8 cellular contexts compared by ENCODE assay signal in the genomic region with DNA sequence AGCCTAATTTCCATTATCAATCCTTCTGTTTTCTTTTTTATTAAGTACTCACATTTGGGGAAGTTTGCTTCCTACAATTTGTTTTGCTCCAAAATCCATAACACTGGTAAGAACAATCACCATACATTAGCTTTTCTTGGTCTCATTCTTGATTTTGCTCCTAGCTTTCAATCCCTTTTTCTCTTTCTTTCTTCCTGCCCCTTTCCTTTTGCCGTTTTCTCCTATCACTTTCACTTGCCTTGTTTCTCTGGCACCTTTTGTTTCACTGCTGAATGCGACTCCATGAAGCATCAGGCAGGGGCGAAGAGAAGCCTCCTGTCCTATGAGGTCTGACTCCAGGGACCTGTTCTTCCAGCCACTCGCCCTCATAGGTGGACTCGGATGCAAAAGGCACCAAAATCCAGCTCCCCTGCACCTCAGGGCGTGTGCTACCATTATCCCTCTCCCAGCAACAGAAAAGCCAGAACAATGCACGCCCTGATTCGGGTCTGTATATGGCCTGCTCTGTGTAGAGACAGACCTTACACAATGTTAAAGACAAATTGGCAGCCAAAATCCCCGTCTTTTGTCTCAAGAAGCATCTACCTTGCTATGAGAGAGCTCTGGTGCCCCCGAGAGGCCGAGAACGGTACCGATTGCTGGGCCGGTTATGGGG.
DNase-seq lines count a peak whose midpoint lies in the region; ATAC-seq and TF ChIP-seq lines count a peak whose summit lies in the region.

No MANE protein-coding gene starts in this region.

- TF ChIP-seq CTCF in neural cell (IDR thresholded peaks at IDR 0.05; ENCODE audit: poor library complexity, severe bottlenecking) = peak; percentile 95

- no peak for TF ChIP-seq EP300 in neural cell (conservative IDR thresholded peaks at IDR 0.05; ENCODE audit: poor library complexity, severe bottlenecking)

- peak overlapping the region; percentile 48 for H3K27ac ChIP-seq in neural cell (ENCODE audit: low read length)

- peak; percentile 82 for ATAC-seq in HG02678 (IDR thresholded peaks at IDR 0.05; ENCODE audit: unreplicated experiment)
- ATAC-seq in GM21526 (IDR thresholded peaks at IDR 0.05; ENCODE audit: low FRiP score, unreplicated experiment) = no peak

- no peaks in the 10 kb centered on the region for H4K20me1 ChIP-seq in neural cell (ENCODE audit: insufficient read depth)

- H3K9ac ChIP-seq in neural cell (ENCODE audit: low read length) = peak overlapping the region; percentile 59

- no peaks in the 10 kb centered on the region for H3K9me3 ChIP-seq in neural cell (ENCODE audit: low read length)

- no peaks in the 10 kb centered on the region for H3K36me3 ChIP-seq in neural cell (ENCODE audit: insufficient read depth, low read length)

- peak; percentile 15 for DNase-seq in stimulated activated CD4-positive, alpha-beta T cell treated with anti-CD3 and anti-CD28 coated beads, Interleukin-1b, Interleukin-23, amount 100 ng/mL, for 48 hours
- no peak for DNase-seq in stimulated activated CD4-positive, alpha-beta T cell treated with anti-CD3 and anti-CD28 coated beads, Interleukin-12 subunit alpha, Interleukin-12 subunit beta, amount 100 ng/mL, for 4 hours
- DNase-seq in NCI-H146 treated with DMSO at 0.1 percent for 48 hours (lab: John Stamatoyannopoulos, UW; ENCODE audit: unreplicated experiment) (peak; percentile 85), T1000 (lab: John Stamatoyannopoulos, UW) (peak; percentile 49), fibroblast of peridontal ligament (ENCODE audit: extremely low read depth) (peak; percentile 79)

- no peaks in the 10 kb centered on the region for H3K27me3 ChIP-seq in neural cell (ENCODE audit: insufficient read depth, low read depth, low read length)

- no peaks in the 10 kb centered on the region for H3K9me2 ChIP-seq in neural cell (ENCODE audit: insufficient read depth, low read length)

- H2AFZ ChIP-seq in neural cell (ENCODE audit: low read depth, low read length) = peak overlapping the region; percentile 49

- peak; percentile 97 for TF ChIP-seq RAD21 in neural cell (conservative IDR thresholded peaks at IDR 0.05)

- no peaks in the 10 kb centered on the region for H3K79me2 ChIP-seq in neural cell (replicated peaks; ENCODE audit: insufficient read depth, low read length)

- peak overlapping the region; percentile 50 for H3K4me3 ChIP-seq in neural cell (ENCODE audit: low read length)

- H3K4me2 ChIP-seq in neural cell (ENCODE audit: low read length) = peak overlapping the region; percentile 35

- no peaks in the 10 kb centered on the region for H3F3A ChIP-seq in neural cell (ENCODE audit: insufficient read depth, low read length, poor library complexity, severe bottlenecking)

TF ChIP-seq in neural cell, 6 proteins besides CTCF, POLR2A, EP300 and RAD21:
- TF ChIP-seq SMC3 (conservative IDR thresholded peaks at IDR 0.05; ENCODE audit: poor library complexity) (peak; percentile 94), POLR2AphosphoS5 (IDR thresholded peaks at IDR 0.05) (peak; percentile 33), MXI1 (conservative IDR thresholded peaks at IDR 0.05; ENCODE audit: poor library complexity, severe bottlenecking) (no peak), REST (IDR thresholded peaks at IDR 0.05; ENCODE audit: borderline replicate concordance) (peak; percentile 8), EZH2 (IDR thresholded peaks at IDR 0.05; ENCODE audit: borderline replicate concordance, insufficient read depth, low read length, poor library complexity, severe bottlenecking) (no peak), TAF1 (IDR thresholded peaks at IDR 0.05; ENCODE audit: low read depth) (peak; percentile 54)
TF ChIP-seq in neural cell: peak in this region for 4.
